In the genomic region with DNA sequence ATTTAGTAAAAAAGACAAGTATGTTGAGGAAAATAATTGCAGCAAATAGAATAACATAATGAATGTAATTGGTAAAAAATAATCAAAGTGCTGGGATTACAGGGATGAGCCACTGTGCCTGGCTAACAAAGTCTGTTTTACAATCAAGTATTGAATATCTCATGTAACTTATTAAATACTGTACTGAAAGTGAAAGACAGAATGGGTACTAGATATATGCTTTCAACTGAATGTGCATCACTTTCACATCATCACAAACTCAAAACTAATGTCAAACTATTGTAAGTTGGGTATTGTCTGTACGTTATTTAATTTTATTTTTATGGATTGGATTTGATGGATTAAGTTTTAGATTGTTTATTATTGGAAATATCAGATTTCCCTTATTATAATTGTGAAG, we compare ENCODE assay signal across 28 cellular contexts. TPM values are rescaled to one million over a fixed set of nuclear protein-coding genes. Genes with fewer than 3 reads are reported as not detected.
"Had no signal": no experiment of that assay in that cellular context is flagged by ENCODE, and none has a peak within 500 bp of the region (broad histone marks: within the 10 kb centered on the region; RNA-seq: fewer than 3 reads in every experiment).

No MANE protein-coding gene starts in this region.

- H3K9ac ChIP-seq: neural progenitor cell, parathyroid adenoma had no signal

- H3K27ac ChIP-seq: neural progenitor cell, ovary, parathyroid adenoma, psoas muscle, right lobe of liver, sigmoid colon, spleen, suprapubic skin, testis, tibial artery, transverse colon, upper lobe of right lung, uterus had no signal

- H3K9me3 ChIP-seq: ovary, psoas muscle, right lobe of liver, sigmoid colon, suprapubic skin, testis, upper lobe of right lung, uterus had no signal

- H3K4me2 ChIP-seq: neural progenitor cell, smooth muscle cell had no signal

- H3K4me1 ChIP-seq: neural progenitor cell, parathyroid adenoma, psoas muscle, right lobe of liver, spleen, suprapubic skin, testis, upper lobe of right lung, uterus had no signal

- H2AFZ ChIP-seq: neural progenitor cell, parathyroid adenoma had no signal

- H3K27me3 ChIP-seq: neural progenitor cell, ovary, right lobe of liver, sigmoid colon, spleen, suprapubic skin, testis, tibial artery, transverse colon, upper lobe of right lung, uterus had no signal

- H3K79me2 ChIP-seq: parathyroid adenoma had no signal

- H3K36me3 ChIP-seq: neural progenitor cell, ovary, right lobe of liver, sigmoid colon, spleen, suprapubic skin, transverse colon, upper lobe of right lung, uterus had no signal

- ATAC-seq: natural killer cell; psoas muscle; right cardiac atrium; right lobe of liver; stimulated activated memory B cell treated with anti-CD40 and anti-IgM and Interleukin-4, amounts not matched to agents 10 μg/mL and 1 μg/mL and 100 μg/mL, for 72 hours; stimulated activated naive CD8-positive, alpha-beta T cell treated with anti-CD3 and anti-CD28 coated beads, Interleukin-15, amount 100 ng/mL, for 72 hours; stimulated activated naive CD8-positive, alpha-beta T cell treated with anti-CD3 and anti-CD28 coated beads, Interleukin-15, Interleukin-2, amounts not matched to agents 100 U/mL and 50 U/mL, for 24 hours; upper lobe of right lung had no signal

- H3K4me3 ChIP-seq: neural progenitor cell, ovary, psoas muscle, right lobe of liver, sigmoid colon, smooth muscle cell, spleen, suprapubic skin, testis, tibial artery, transverse colon, upper lobe of right lung, uterus had no signal

- DNase-seq: natural killer cell; occipital lobe; ovary; posterior cingulate gyrus; psoas muscle; right cardiac atrium; right lobe of liver; sigmoid colon; spleen; stimulated activated CD4-positive, alpha-beta T cell treated with anti-CD3 and anti-CD28 coated beads, Interleukin-12 subunit alpha, Interleukin-12 subunit beta, amount 100 ng/mL, for 4 hours; stimulated activated CD4-positive, alpha-beta T cell treated with anti-CD3 and anti-CD28 coated beads, Interleukin-1b, Interleukin-23, amount 100 ng/mL, for 48 hours; stimulated activated CD4-positive, alpha-beta T cell treated with anti-CD3 and anti-CD28 coated beads, Interleukin-4, amount 100 ng/mL, for 1 hour; stimulated activated CD4-positive, alpha-beta T cell treated with anti-CD3 and anti-CD28 coated beads, Interleukin-4, amount 100 ng/mL, for 4 hours; stimulated activated CD8-positive, alpha-beta memory T cell treated with anti-CD3 and anti-CD28 coated beads, Interleukin-4, amount 100 ng/mL, for 48 hours; stimulated activated naive CD4-positive, alpha-beta T cell; stimulated activated naive CD8-positive, alpha-beta T cell treated with anti-CD3 and anti-CD28 coated beads, Interleukin-15, amount 100 ng/mL, for 72 hours; stimulated activated naive CD8-positive, alpha-beta T cell treated with anti-CD3 and anti-CD28 coated beads, Interleukin-15, Interleukin-2, amounts not matched to agents 100 U/mL and 50 U/mL, for 24 hours; substantia nigra; testis; tibial artery; transverse colon; upper lobe of right lung; uterus had no signal

RNA-seq across cellular contexts. Expression of gene LURAP1L, which starts 58.9 kb away (rescaled TPM):
- total RNA-seq: natural killer cell had no signal
